Comparison of ENCODE assay signal across 8 cellular contexts in genomic region chr6:17986656-17987575, GRCh38. TPM values are rescaled to one million over a fixed set of nuclear protein-coding genes. Genes with fewer than 3 reads are reported as not detected.
DNase-seq lines count a peak whose midpoint lies in the region; ATAC-seq, FAIRE-seq and TF ChIP-seq lines count a peak whose summit lies in the region.

No MANE protein-coding gene starts in this region.

- H3K9me3 Mint-ChIP-seq in chondrocyte (ENCODE audit: low read depth), result no peaks in the 10 kb centered on the region

- H3K4me3 ChIP-seq in Panc1 (ENCODE audit: low read depth in 2 of 2, low read length in 2 of 2) (peak overlapping the region; percentile 72 to 91), kidney (ENCODE audit: low read length in 2 of 2) (peak overlapping the region; percentile 81 to 86), small intestine (ENCODE audit: low read depth in 1 of 2, low read length in 2 of 2) (peak overlapping the region; percentile 80 to 81)

- POLR2A ChIA-PET in Panc1 (lab: Charles Lee), result interaction anchor here (0.6 kb wide), 1 partner anchor 15 kb away, joined by 8 read pairs; no protein-coding TSS in a partner anchor

- in situ Hi-C loops in Panc1 (cut with HindIII; ENCODE audit: low pct_unique_long_range_greater_than_20kb, low sequenced_read_pairs), result no loop called here

- peak overlapping the region; percentile 95 for H3K27ac Mint-ChIP-seq in chondrocyte (ENCODE audit: unreplicated experiment)

- 0 to 3% (median 1%) methylated on average over 58 to 92 of the region's 92 CpGs for WGBS in small intestine, 3 donors

- no peak for FAIRE-seq in kidney (lab: Jason Lieb, UNC)
- FAIRE-seq in small intestine (lab: Jason Lieb, UNC), result no peak

- H3K4me1 ChIP-seq in Panc1 (ENCODE audit: control insufficient read depth, insufficient read depth, low read length) (peaks cover 30% of the 10 kb centered on the region), kidney (ENCODE audit: control insufficient read depth in 1 of 2, insufficient read depth in 1 of 2, low read depth in 1 of 2, low read length in 2 of 2) (peaks cover 0 to 13% of the 10 kb centered on the region in 2 donors), small intestine (ENCODE audit: control insufficient read depth in 2 of 2, insufficient read depth in 1 of 2, low read depth in 1 of 2, low read length in 1 of 2) (no peaks in the 10 kb centered on the region)

- no peaks in the 10 kb centered on the region for H3K27me3 ChIP-seq in Panc1 (ENCODE audit: control insufficient read depth, insufficient read depth, low read length)
- H3K27me3 ChIP-seq in small intestine (ENCODE audit: control insufficient read depth in 2 of 2, insufficient read depth in 2 of 2, low read length in 2 of 2), result no peaks in the 10 kb centered on the region

- ATAC-seq in GM18907 (IDR thresholded peaks at IDR 0.05; ENCODE audit: unreplicated experiment) (peak; percentile 29), HG03097 (IDR thresholded peaks at IDR 0.05; ENCODE audit: low FRiP score, unreplicated experiment) (peak; percentile 3), Panc1 (peak; percentile 67)

- peak overlapping the region; percentile 90 for H3K4me3 Mint-ChIP-seq in chondrocyte (ENCODE audit: unreplicated experiment)

- no peaks in the 10 kb centered on the region for H3K27me3 Mint-ChIP-seq in chondrocyte (ENCODE audit: low read depth)

- BruUV-seq in Panc1 (replicated peaks; lab: Mats Ljungman, UMichigan), result no TSS peak

- TF ChIP-seq CTCF in C4-2B (conservative IDR thresholded peaks at IDR 0.05) (no peak), Panc1 (IDR thresholded peaks at IDR 0.05) (no peak), chondrocyte (IDR thresholded peaks at IDR 0.05) (no peak), kidney (IDR thresholded peaks at IDR 0.05; ENCODE audit: borderline replicate concordance, extremely low read depth, insufficient read depth) (no peak)

- H3K27ac ChIP-seq in C4-2B (peak overlapping the region; percentile 90), Panc1 (ENCODE audit: low read length) (peak overlapping the region; percentile 84), kidney (ENCODE audit: low read depth in 2 of 2, low read length in 2 of 2) (peak overlapping the region; percentile 82 to 85), small intestine (ENCODE audit: low read depth in 1 of 2, low read length in 1 of 2) (peak overlapping the region; percentile 90 to 92)

- H3K36me3 ChIP-seq in Panc1 (ENCODE audit: control insufficient read depth, insufficient read depth, low read length) (no peaks in the 10 kb centered on the region), kidney (ENCODE audit: control insufficient read depth in 1 of 2, insufficient read depth in 2 of 2, low read length in 2 of 2) (no peaks in the 10 kb centered on the region), small intestine (ENCODE audit: control insufficient read depth in 2 of 2, insufficient read depth in 2 of 2, low read length in 2 of 2) (no peaks in the 10 kb centered on the region)

- peaks cover 3% of the 10 kb centered on the region for H3K36me3 Mint-ChIP-seq in chondrocyte (ENCODE audit: low read depth)

- intact Hi-C loops in Panc1 (cut with micrococcal nuclease; ENCODE audit: unreplicated experiment), result loop anchor here (10.0 kb wide), 2 partner anchors 122 to 138 kb away; partner anchors contain the start of gene NHLRC1
- intact Hi-C loops in kidney (cut with DNase I), result no loop called here

- CTCF ChIA-PET in Panc1 (lab: Charles Lee), result interaction anchor here (0.5 to 0.7 kb wide), 2 partner anchors 9 to 277 kb away, joined by 3 to 4 read pairs; partner anchors contain the start of gene DEK

- H3K9me3 ChIP-seq in Panc1 (ENCODE audit: control insufficient read depth, insufficient read depth, low read depth, low read length), result no peaks in the 10 kb centered on the region
- no peaks in the 10 kb centered on the region for H3K9me3 ChIP-seq in kidney (ENCODE audit: control insufficient read depth in 1 of 2, low read length in 2 of 2)
- no peaks in the 10 kb centered on the region for H3K9me3 ChIP-seq in small intestine (ENCODE audit: control insufficient read depth, low read depth)

- H3K9ac ChIP-seq in kidney (ENCODE audit: low read length in 2 of 2), result peak overlapping the region; percentile 62 to 93

- H3K4me1 Mint-ChIP-seq in chondrocyte (ENCODE audit: low read depth), result peaks cover 35% of the 10 kb centered on the region

- DNase-seq in Panc1 (ENCODE audit: low read depth, low spot score), result no peak
- DNase-seq in chondrocyte (ENCODE audit: low spot score), result no peak
- peak; percentile 88 for DNase-seq in kidney
- peak; percentile 74 for DNase-seq in small intestine
- DNase-seq in DMS153 treated with DMSO at 0.1 percent for 48 hours (lab: John Stamatoyannopoulos, UW; ENCODE audit: unreplicated experiment), result no peak

RNA-seq across cellular contexts. Expression of gene KIF13A, which starts 0.5 kb away (rescaled TPM):
- total RNA-seq in Panc1 (2021; ENCODE audit: unreplicated experiment) (49.3 TPM), chondrocyte (39.5 to 51.9 TPM (median 49.7 TPM) in 3 replicates), kidney (35.9 TPM)
- polyA plus RNA-seq in Panc1 (2012; ENCODE audit: insufficient read length), result 24.5 TPM
- polyA plus RNA-seq in kidney (ENCODE audit: insufficient read depth, low read depth, low replicate concordance) (12.6 TPM), small intestine (10 to 100 TPM; 28.0 to 34.9 (median 29.5) TPM)

Comparison
In these comparisons a context has a peak if more than half of its experiments do, and no peak if none do; other contexts are left out.
1. ATAC-seq: peak in every context shown above with its lines; median percentile 67 in Panc1; 29 in GM18907; 3 in HG03097.
2. DNase-seq: peak in kidney (single experiment) and small intestine (single experiment); none in Panc1 (single experiment), chondrocyte (single experiment) and DMS153 treated with DMSO at 0.1 percent for 48 hours (single experiment).
3. Peak in every context shown above with its lines, with median percentiles within 50 percentile points of each other: H3K27ac ChIP-seq and H3K4me3 ChIP-seq.